Comparison of ENCODE assay signal across 1 cellular context in the genomic region with DNA sequence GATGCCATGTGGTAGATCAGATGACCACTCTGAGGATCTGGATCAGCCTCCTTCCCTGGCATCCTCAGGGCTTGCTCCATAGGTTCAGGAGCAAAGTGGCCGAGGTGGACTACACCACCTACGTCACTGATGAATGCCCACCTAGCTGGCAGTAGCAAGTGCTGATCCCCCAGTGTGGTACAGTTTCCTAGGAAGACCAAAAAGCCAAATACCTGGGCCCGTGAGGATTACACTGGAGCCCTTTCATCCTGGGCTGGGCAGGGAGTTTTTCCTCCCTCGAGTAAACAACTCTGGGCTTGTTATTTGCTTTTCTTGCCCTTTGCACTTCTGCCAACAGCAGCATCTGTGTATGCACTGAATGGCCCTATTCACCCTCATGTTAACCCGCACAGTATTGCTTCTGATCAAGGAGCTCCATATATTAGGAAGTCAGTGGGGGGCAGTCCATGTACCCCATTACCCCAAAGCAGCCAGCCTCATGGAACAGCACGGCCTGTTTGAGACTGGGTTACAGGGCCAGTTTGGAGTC.
TF ChIP-seq lines count a peak whose summit lies in the region.

No MANE protein-coding gene starts in this region.

TF ChIP-seq in HepG2, 621 proteins besides CTCF, POLR2A, EP300 and RAD21 (continued from another document and continues in another):
- TF ChIP-seq, protein P1, sequence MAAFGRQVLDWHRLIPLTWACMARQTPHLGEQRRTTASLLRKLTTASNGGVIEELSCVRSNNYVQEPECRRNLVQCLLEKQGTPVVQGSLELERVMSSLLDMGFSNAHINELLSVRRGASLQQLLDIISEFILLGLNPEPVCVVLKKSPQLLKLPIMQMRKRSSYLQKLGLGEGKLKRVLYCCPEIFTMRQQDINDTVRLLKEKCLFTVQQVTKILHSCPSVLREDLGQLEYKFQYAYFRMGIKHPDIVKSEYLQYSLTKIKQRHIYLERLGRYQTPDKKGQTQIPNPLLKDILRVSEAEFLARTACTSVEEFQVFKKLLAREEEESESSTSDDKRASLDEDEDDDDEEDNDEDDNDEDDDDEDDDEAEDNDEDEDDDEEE (CRISPR knock-in tag; IDR thresholded peaks at IDR 0.05): peak; percentile 83; the same call in 1 of the 2 replicates
- TF ChIP-seq HOXA7 (CRISPR knock-in tag; IDR thresholded peaks at IDR 0.05): no peak
- TF ChIP-seq ERF (CRISPR knock-in tag; IDR thresholded peaks at IDR 0.05): peak; percentile 83
- peak; percentile 90 for TF ChIP-seq TARDBP (CRISPR knock-in tag; IDR thresholded peaks at IDR 0.05)
- peak; percentile 93 for TF ChIP-seq CREM (IDR thresholded peaks at IDR 0.05)
- no peak for TF ChIP-seq CREM (CRISPR knock-in tag; IDR thresholded peaks at IDR 0.05)
- peak; percentile 93; the same call in 1 of the 2 replicates for TF ChIP-seq ZNF792 (CRISPR knock-in tag; IDR thresholded peaks at IDR 0.05)
- TF ChIP-seq EZH2 (conservative IDR thresholded peaks at IDR 0.05; ENCODE audit: low read depth, low read length): no peak
- TF ChIP-seq, protein P2, sequence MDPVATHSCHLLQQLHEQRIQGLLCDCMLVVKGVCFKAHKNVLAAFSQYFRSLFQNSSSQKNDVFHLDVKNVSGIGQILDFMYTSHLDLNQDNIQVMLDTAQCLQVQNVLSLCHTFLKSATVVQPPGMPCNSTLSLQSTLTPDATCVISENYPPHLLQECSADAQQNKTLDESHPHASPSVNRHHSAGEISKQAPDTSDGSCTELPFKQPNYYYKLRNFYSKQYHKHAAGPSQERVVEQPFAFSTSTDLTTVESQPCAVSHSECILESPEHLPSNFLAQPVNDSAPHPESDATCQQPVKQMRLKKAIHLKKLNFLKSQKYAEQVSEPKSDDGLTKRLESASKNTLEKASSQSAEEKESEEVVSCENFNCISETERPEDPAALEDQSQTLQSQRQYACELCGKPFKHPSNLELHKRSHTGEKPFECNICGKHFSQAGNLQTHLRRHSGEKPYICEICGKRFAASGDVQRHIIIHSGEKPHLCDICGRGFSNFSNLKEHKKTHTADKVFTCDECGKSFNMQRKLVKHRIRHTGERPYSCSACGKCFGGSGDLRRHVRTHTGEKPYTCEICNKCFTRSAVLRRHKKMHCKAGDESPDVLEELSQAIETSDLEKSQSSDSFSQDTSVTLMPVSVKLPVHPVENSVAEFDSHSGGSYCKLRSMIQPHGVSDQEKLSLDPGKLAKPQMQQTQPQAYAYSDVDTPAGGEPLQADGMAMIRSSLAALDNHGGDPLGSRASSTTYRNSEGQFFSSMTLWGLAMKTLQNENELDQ (CRISPR knock-in tag; IDR thresholded peaks at IDR 0.05; ENCODE audit: borderline replicate concordance): no peak
- no peak for TF ChIP-seq ZNF256 (CRISPR knock-in tag; conservative IDR thresholded peaks at IDR 0.05)
- no peak for TF ChIP-seq KAT2B (IDR thresholded peaks at IDR 0.05; ENCODE audit: borderline replicate concordance, low read depth, low read length)
- peak; percentile 60; the same call in 1 of the 2 replicates for TF ChIP-seq ZNF747 (CRISPR knock-in tag; IDR thresholded peaks at IDR 0.05; ENCODE audit: borderline replicate concordance)
- no peak for TF ChIP-seq HOXA5 (CRISPR knock-in tag; IDR thresholded peaks at IDR 0.05)
- TF ChIP-seq ZBTB1 (CRISPR knock-in tag; IDR thresholded peaks at IDR 0.05; ENCODE audit: borderline replicate concordance): no peak
- no peak for TF ChIP-seq ZNF496 (CRISPR knock-in tag; IDR thresholded peaks at IDR 0.05; ENCODE audit: insufficient replicate concordance)
- TF ChIP-seq HMG20B (CRISPR knock-in tag; conservative IDR thresholded peaks at IDR 0.05): peak; percentile 92
- TF ChIP-seq ZNF33A (CRISPR knock-in tag; IDR thresholded peaks at IDR 0.05; ENCODE audit: borderline replicate concordance): no peak
- TF ChIP-seq, protein P3, sequence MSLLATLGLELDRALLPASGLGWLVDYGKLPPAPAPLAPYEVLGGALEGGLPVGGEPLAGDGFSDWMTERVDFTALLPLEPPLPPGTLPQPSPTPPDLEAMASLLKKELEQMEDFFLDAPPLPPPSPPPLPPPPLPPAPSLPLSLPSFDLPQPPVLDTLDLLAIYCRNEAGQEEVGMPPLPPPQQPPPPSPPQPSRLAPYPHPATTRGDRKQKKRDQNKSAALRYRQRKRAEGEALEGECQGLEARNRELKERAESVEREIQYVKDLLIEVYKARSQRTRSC (CRISPR knock-in tag; IDR thresholded peaks at IDR 0.05; ENCODE audit: low read depth): no peak
- TF ChIP-seq PTBP1 (IDR thresholded peaks at IDR 0.05; ENCODE audit: low read depth, low read length, poor library complexity, severe bottlenecking): no peak
- TF ChIP-seq GABPA (IDR thresholded peaks at IDR 0.05; ENCODE audit: low read depth, low read length): no peak
- no peak; the same call in 1 of the 2 replicates for TF ChIP-seq GABPA (CRISPR knock-in tag; IDR thresholded peaks at IDR 0.05; ENCODE audit: low read depth)
- no peak for TF ChIP-seq ZNF766 (CRISPR knock-in tag; IDR thresholded peaks at IDR 0.05; ENCODE audit: borderline replicate concordance)
- TF ChIP-seq SIN3A (IDR thresholded peaks at IDR 0.05; ENCODE audit: borderline replicate concordance, low read depth, low read length): no peak
- TF ChIP-seq SP2 (CRISPR knock-in tag; IDR thresholded peaks at IDR 0.05): no peak
- no peak for TF ChIP-seq RFXAP (CRISPR knock-in tag; IDR thresholded peaks at IDR 0.05; ENCODE audit: borderline replicate concordance)
- TF ChIP-seq, protein P4, sequence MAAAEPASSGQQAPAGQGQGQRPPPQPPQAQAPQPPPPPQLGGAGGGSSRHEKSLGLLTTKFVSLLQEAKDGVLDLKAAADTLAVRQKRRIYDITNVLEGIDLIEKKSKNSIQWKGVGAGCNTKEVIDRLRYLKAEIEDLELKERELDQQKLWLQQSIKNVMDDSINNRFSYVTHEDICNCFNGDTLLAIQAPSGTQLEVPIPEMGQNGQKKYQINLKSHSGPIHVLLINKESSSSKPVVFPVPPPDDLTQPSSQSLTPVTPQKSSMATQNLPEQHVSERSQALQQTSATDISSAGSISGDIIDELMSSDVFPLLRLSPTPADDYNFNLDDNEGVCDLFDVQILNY (CRISPR knock-in tag; conservative IDR thresholded peaks at IDR 0.05): no peak
- peak; percentile 83 for TF ChIP-seq SOX5 (CRISPR knock-in tag; IDR thresholded peaks at IDR 0.05; ENCODE audit: borderline replicate concordance)
- TF ChIP-seq ZC3H4 (CRISPR knock-in tag; IDR thresholded peaks at IDR 0.05; ENCODE audit: borderline replicate concordance): no peak
- TF ChIP-seq, protein P5, sequence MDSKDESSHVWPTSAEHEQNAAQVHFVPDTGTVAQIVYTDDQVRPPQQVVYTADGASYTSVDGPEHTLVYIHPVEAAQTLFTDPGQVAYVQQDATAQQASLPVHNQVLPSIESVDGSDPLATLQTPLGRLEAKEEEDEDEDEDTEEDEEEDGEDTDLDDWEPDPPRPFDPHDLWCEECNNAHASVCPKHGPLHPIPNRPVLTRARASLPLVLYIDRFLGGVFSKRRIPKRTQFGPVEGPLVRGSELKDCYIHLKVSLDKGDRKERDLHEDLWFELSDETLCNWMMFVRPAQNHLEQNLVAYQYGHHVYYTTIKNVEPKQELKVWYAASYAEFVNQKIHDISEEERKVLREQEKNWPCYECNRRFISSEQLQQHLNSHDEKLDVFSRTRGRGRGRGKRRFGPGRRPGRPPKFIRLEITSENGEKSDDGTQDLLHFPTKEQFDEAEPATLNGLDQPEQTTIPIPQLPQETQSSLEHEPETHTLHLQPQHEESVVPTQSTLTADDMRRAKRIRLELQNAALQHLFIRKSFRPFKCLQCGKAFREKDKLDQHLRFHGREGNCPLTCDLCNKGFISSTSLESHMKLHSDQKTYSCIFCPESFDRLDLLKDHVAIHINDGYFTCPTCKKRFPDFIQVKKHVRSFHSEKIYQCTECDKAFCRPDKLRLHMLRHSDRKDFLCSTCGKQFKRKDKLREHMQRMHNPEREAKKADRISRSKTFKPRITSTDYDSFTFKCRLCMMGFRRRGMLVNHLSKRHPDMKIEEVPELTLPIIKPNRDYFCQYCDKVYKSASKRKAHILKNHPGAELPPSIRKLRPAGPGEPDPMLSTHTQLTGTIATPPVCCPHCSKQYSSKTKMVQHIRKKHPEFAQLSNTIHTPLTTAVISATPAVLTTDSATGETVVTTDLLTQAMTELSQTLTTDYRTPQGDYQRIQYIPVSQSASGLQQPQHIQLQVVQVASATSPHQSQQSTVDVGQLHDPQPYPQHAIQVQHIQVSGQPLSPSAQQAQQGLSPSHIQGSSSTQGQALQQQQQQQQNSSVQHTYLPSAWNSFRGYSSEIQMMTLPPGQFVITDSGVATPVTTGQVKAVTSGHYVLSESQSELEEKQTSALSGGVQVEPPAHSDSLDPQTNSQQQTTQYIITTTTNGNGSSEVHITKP (CRISPR knock-in tag; IDR thresholded peaks at IDR 0.05; ENCODE audit: low read depth): 0 out of 2 replicates have a peak, but pooled peaks have one; percentile 63
- peak; percentile 88 for TF ChIP-seq RXRA (CRISPR knock-in tag; IDR thresholded peaks at IDR 0.05)
- no peak for TF ChIP-seq ZNF10 (CRISPR knock-in tag; IDR thresholded peaks at IDR 0.05; ENCODE audit: borderline replicate concordance, low read depth)
- TF ChIP-seq, protein P6, sequence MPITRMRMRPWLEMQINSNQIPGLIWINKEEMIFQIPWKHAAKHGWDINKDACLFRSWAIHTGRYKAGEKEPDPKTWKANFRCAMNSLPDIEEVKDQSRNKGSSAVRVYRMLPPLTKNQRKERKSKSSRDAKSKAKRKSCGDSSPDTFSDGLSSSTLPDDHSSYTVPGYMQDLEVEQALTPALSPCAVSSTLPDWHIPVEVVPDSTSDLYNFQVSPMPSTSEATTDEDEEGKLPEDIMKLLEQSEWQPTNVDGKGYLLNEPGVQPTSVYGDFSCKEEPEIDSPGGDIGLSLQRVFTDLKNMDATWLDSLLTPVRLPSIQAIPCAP (CRISPR knock-in tag; IDR thresholded peaks at IDR 0.05; ENCODE audit: low read depth): no peak
- no peak for TF ChIP-seq ZNF572 (CRISPR knock-in tag; IDR thresholded peaks at IDR 0.05)
- no peak for TF ChIP-seq HNRNPH1 (optimal IDR thresholded peaks at IDR 0.05; ENCODE audit: low read depth, low read length)
- TF ChIP-seq, protein P7, sequence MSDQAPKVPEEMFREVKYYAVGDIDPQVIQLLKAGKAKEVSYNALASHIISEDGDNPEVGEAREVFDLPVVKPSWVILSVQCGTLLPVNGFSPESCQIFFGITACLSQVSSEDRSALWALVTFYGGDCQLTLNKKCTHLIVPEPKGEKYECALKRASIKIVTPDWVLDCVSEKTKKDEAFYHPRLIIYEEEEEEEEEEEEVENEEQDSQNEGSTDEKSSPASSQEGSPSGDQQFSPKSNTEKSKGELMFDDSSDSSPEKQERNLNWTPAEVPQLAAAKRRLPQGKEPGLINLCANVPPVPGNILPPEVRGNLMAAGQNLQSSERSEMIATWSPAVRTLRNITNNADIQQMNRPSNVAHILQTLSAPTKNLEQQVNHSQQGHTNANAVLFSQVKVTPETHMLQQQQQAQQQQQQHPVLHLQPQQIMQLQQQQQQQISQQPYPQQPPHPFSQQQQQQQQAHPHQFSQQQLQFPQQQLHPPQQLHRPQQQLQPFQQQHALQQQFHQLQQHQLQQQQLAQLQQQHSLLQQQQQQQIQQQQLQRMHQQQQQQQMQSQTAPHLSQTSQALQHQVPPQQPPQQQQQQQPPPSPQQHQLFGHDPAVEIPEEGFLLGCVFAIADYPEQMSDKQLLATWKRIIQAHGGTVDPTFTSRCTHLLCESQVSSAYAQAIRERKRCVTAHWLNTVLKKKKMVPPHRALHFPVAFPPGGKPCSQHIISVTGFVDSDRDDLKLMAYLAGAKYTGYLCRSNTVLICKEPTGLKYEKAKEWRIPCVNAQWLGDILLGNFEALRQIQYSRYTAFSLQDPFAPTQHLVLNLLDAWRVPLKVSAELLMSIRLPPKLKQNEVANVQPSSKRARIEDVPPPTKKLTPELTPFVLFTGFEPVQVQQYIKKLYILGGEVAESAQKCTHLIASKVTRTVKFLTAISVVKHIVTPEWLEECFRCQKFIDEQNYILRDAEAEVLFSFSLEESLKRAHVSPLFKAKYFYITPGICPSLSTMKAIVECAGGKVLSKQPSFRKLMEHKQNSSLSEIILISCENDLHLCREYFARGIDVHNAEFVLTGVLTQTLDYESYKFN (CRISPR knock-in tag; conservative IDR thresholded peaks at IDR 0.05): peak; percentile 99
- TF ChIP-seq ZNF382 (CRISPR knock-in tag; IDR thresholded peaks at IDR 0.05; ENCODE audit: borderline replicate concordance): no peak
- no peak for TF ChIP-seq ZNF354B (CRISPR knock-in tag; IDR thresholded peaks at IDR 0.05)
- TF ChIP-seq ZNF737 (CRISPR knock-in tag; IDR thresholded peaks at IDR 0.05; ENCODE audit: borderline replicate concordance): no peak
- TF ChIP-seq ZNF431 (CRISPR knock-in tag; IDR thresholded peaks at IDR 0.05; ENCODE audit: borderline replicate concordance, low read depth): peak; percentile 22; the same call in 1 of the 2 replicates
- TF ChIP-seq ZFX (CRISPR knock-in tag; IDR thresholded peaks at IDR 0.05; ENCODE audit: low read depth): peak; percentile 55; the same call in 1 of the 2 replicates
- no peak for TF ChIP-seq NCOA1 (CRISPR knock-in tag; IDR thresholded peaks at IDR 0.05)
- TF ChIP-seq HOXD1 (CRISPR knock-in tag; IDR thresholded peaks at IDR 0.05): no peak
- TF ChIP-seq ZNF850 (CRISPR knock-in tag; conservative IDR thresholded peaks at IDR 0.05): no peak
- no peak for TF ChIP-seq TP53 (CRISPR knock-in tag; conservative IDR thresholded peaks at IDR 0.05)
- TF ChIP-seq THYN1 (CRISPR knock-in tag; IDR thresholded peaks at IDR 0.05; ENCODE audit: borderline replicate concordance, low read depth): no peak
- no peak; the same call in 1 of the 2 replicates for TF ChIP-seq ZNF460 (CRISPR knock-in tag; IDR thresholded peaks at IDR 0.05; ENCODE audit: borderline replicate concordance)
- 0 out of 2 replicates have a peak, but pooled peaks have one; percentile 72 for TF ChIP-seq KLF11 (CRISPR knock-in tag; IDR thresholded peaks at IDR 0.05)
- TF ChIP-seq, protein P8, sequence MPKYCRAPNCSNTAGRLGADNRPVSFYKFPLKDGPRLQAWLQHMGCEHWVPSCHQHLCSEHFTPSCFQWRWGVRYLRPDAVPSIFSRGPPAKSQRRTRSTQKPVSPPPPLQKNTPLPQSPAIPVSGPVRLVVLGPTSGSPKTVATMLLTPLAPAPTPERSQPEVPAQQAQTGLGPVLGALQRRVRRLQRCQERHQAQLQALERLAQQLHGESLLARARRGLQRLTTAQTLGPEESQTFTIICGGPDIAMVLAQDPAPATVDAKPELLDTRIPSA (CRISPR knock-in tag; IDR thresholded peaks at IDR 0.05; ENCODE audit: borderline replicate concordance): no peak
- TF ChIP-seq, protein P9, sequence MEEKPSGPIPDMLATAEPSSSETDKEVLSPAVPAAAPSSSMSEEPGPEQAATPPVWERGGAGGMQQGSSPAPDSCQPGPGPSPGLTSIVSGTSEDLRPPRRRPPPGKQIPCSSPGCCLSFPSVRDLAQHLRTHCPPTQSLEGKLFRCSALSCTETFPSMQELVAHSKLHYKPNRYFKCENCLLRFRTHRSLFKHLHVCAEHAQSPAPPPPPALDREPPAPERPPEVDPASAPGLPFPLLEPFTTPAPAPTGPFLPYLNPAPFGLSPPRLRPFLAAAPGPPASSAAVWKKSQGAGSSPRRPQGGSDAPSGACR (CRISPR knock-in tag; IDR thresholded peaks at IDR 0.05): peak; percentile 64; the same call in 1 of the 2 replicates
- TF ChIP-seq ZBTB7B (CRISPR knock-in tag; IDR thresholded peaks at IDR 0.05): peak; percentile 98
- TF ChIP-seq KDM4B (CRISPR knock-in tag; IDR thresholded peaks at IDR 0.05): peak; percentile 78; the same call in 1 of the 2 replicates
- TF ChIP-seq ASH2L (IDR thresholded peaks at IDR 0.05; ENCODE audit: insufficient read length, low read depth, low read length): peak; percentile 77
- peak; percentile 72 for TF ChIP-seq NCOR1 (IDR thresholded peaks at IDR 0.05; ENCODE audit: borderline replicate concordance, low read length)
- TF ChIP-seq HNRNPK (IDR thresholded peaks at IDR 0.05; ENCODE audit: low read depth, low read length, poor library complexity, severe bottlenecking): no peak
- no peak for TF ChIP-seq TMF1 (CRISPR knock-in tag; IDR thresholded peaks at IDR 0.05; ENCODE audit: low read depth)
- no peak for TF ChIP-seq ZNF841 (CRISPR knock-in tag; IDR thresholded peaks at IDR 0.05; ENCODE audit: borderline replicate concordance)
- no peak for TF ChIP-seq SRF (IDR thresholded peaks at IDR 0.05; ENCODE audit: low read depth, low read length)
